Comparison of ENCODE assay signal across 13 cellular contexts in the genomic region with DNA sequence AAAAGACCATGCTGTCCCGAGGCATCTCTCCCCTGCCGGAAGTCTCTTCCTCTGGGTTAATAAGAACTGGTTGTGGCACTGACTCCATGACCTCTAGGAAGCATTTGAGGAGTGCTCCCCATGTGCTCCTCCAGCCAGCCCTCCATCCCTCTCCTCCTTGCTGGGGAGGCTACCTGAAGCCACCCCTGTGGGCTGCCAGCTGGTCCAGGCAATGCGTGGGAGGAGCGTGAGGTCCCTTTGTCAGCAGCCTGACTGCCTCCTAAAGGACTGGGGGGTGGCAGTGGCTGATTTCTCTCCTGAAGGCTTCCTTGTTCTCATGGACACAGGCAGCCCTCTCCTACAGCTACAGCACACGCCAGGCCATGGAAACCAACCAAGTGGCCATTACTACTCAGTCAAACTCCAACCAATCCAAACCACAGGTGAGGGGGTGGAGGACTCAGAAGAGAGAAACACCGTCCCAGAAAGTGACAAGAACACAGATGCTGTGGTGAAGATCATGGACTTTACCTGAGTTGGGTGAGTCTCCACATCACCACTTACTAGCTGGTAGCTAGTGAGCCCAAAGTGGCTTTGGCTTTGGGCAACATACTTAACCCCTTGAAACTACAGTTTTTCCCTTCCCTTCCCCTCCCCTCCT. TPM values are rescaled to one million over a fixed set of nuclear protein-coding genes. Genes with fewer than 3 reads are reported as not detected.
DNase-seq lines count a peak whose midpoint lies in the region; ATAC-seq, FAIRE-seq and TF ChIP-seq lines count a peak whose summit lies in the region.
"Had no signal": no experiment of that assay in that cellular context is flagged by ENCODE, and none has a peak within 500 bp of the region (broad histone marks: within the 10 kb centered on the region; RNA-seq: fewer than 3 reads in every experiment).

No MANE protein-coding gene starts in this region.

- in situ Hi-C loops in GM12878 (cut with MboI), result loop anchor here (5.0 kb wide), 1 partner anchor 304 kb away; no protein-coding TSS in a partner anchor

- 78% methylated on average over 4 of the region's 6 CpGs for WGBS in SK-N-SH (ENCODE audit: low lambda C conversion rate)
- WGBS in GM12878 (ENCODE audit: insufficient coverage, insufficient replicate concordance, low lambda C conversion rate, missing lambda C conversion rate), result 64% methylated on average over 6 of the region's 6 CpGs
- WGBS in ovary, 3 donors, result 77 to 85% (median 85%) methylated on average over 6 of the region's 6 CpGs

- no peaks in the 10 kb centered on the region for H3K27me3 Mint-ChIP-seq in stimulated activated memory B cell treated with anti-CD40 and anti-IgM and Interleukin-4, amounts not matched to agents 10 μg/mL and 1 μg/mL and 100 μg/mL, for 72 hours

- TF ChIP-seq RAD21 in SK-N-SH (IDR thresholded peaks at IDR 0.05; ENCODE audit: low read length) (no peak), Ishikawa (IDR thresholded peaks at IDR 0.05; ENCODE audit: low read depth) (no peak), GM12878 (IDR thresholded peaks at IDR 0.05; ENCODE audit: insufficient read depth, low read depth, low read length) (no peak)

- TF ChIP-seq EP300 in SK-N-SH (IDR thresholded peaks at IDR 0.05; ENCODE audit: borderline replicate concordance in 1 of 2, low read depth in 1 of 2, low read length in 1 of 2) (no peak), Ishikawa (IDR thresholded peaks at IDR 0.05; ENCODE audit: borderline replicate concordance) (no peak), GM12878 (IDR thresholded peaks at IDR 0.05; ENCODE audit: borderline replicate concordance in 1 of 2, control insufficient read depth in 1 of 2, low read depth in 2 of 2, low read length in 2 of 2) (no peak), ovary (IDR thresholded peaks at IDR 0.05) (no peak)

- H3K9ac ChIP-seq in SK-N-SH (no peak overlapping the region), GM12878 (ENCODE audit: control insufficient read depth, insufficient read depth, low read length) (no peak overlapping the region)

- BruUV-seq in GM12878 (replicated peaks; lab: Mats Ljungman, UMichigan), result no TSS peak

- H3K27ac ChIP-seq in SK-N-SH (ENCODE audit: low read depth in 2 of 2, low read length in 1 of 2) (no peak overlapping the region), GM12878 (ENCODE audit: control insufficient read depth, insufficient read depth) (no peak overlapping the region), ovary (no peak overlapping the region)
- H3K27ac ChIP-seq: cardiac muscle cell, suprapubic skin had no signal

- no peaks in the 10 kb centered on the region for H3K9me2 ChIP-seq in SK-N-SH

- H3K4me1 Mint-ChIP-seq in stimulated activated memory B cell treated with anti-CD40 and anti-IgM and Interleukin-4, amounts not matched to agents 10 μg/mL and 1 μg/mL and 100 μg/mL, for 72 hours, result no peaks in the 10 kb centered on the region

- intact Hi-C loops in GM12878 (cut with micrococcal nuclease; ENCODE audit: unreplicated experiment), result no loop called here
- intact Hi-C loops in posterior vena cava (cut with DNase I), result no loop called here
- intact Hi-C loops in ovary (cut with DNase I), result loop anchor here in 1 of 4 donors (10.0 kb wide), 1 partner anchor 783 kb away; no protein-coding TSS in a partner anchor

- no peaks in the 10 kb centered on the region for H3K27me3 ChIP-seq in SK-N-SH (ENCODE audit: insufficient read depth)
- no peaks in the 10 kb centered on the region for H3K27me3 ChIP-seq in GM12878 (replicated peaks in 1 of 2; ENCODE audit: control insufficient read depth in 2 of 2, insufficient read depth in 2 of 2, low read length in 1 of 2)
- H3K27me3 ChIP-seq in ovary, result no peaks in the 10 kb centered on the region
- H3K27me3 ChIP-seq: cardiac muscle cell, suprapubic skin had no signal

- H3K36me3 ChIP-seq in SK-N-SH (replicated peaks in 1 of 2; ENCODE audit: control insufficient read depth in 1 of 2, insufficient read depth in 2 of 2, low read length in 1 of 2), result no peaks in the 10 kb centered on the region
- no peaks in the 10 kb centered on the region for H3K36me3 ChIP-seq in GM12878 (ENCODE audit: control insufficient read depth in 2 of 2, insufficient read depth in 2 of 2, low read length in 1 of 2)
- H3K36me3 ChIP-seq in ovary, result no peaks in the 10 kb centered on the region
- H3K36me3 ChIP-seq: cardiac muscle cell, suprapubic skin had no signal

- H3F3A ChIP-seq in SK-N-SH (replicated peaks; ENCODE audit: insufficient read depth), result no peaks in the 10 kb centered on the region

- no peak for TF ChIP-seq POLR2A in GM12878 (IDR thresholded peaks at IDR 0.05; ENCODE audit: low read depth, low read length)
- no peak for TF ChIP-seq POLR2A in ovary (IDR thresholded peaks at IDR 0.05)

- CTCF ChIA-PET in SK-N-SH (lab: Yijun Ruan, JAX), result interaction anchor here (0.8 to 7.7 kb wide), 4 partner anchors 9 to 433 kb away, joined by 3 to 72 read pairs (median 26); a partner anchor contains a TSS
- CTCF ChIA-PET in GM12878 (lab: Yijun Ruan, JAX), result interaction anchor here (1.9 to 6.8 kb wide), 2 partner anchors 9 to 11 kb away, joined by 6 to 34 read pairs; no protein-coding TSS in a partner anchor

- POLR2A ChIA-PET in SK-N-SH (lab: Yijun Ruan, JAX), result no interaction called here
- POLR2A ChIA-PET in GM12878 (lab: Charles Lee), result no interaction called here

- H3K9me3 Mint-ChIP-seq in stimulated activated memory B cell treated with anti-CD40 and anti-IgM and Interleukin-4, amounts not matched to agents 10 μg/mL and 1 μg/mL and 100 μg/mL, for 72 hours, result no peaks in the 10 kb centered on the region

- ATAC-seq in SK-N-SH treated with all-trans-retinoic acid at 6 μM for 48 hours (peak; percentile 31), GM12878 (peak; percentile 38; the same call in 2 of the 3 replicates)
- ATAC-seq in stimulated activated memory B cell treated with anti-CD40 and anti-IgM and Interleukin-4, amounts not matched to agents 10 μg/mL and 1 μg/mL and 100 μg/mL, for 72 hours, result peak; percentile 41
- ATAC-seq: left colon had no signal

- H3K4me1 ChIP-seq in SK-N-SH (ENCODE audit: control insufficient read depth in 1 of 2, insufficient read depth in 2 of 2, low read depth in 1 of 2, low read length in 1 of 2), result no peaks in the 10 kb centered on the region
- no peaks in the 10 kb centered on the region for H3K4me1 ChIP-seq in GM12878 (ENCODE audit: control insufficient read depth, insufficient read depth, low read length)
- H3K4me1 ChIP-seq in ovary (ENCODE audit: insufficient read depth), result peaks cover 4% of the 10 kb centered on the region

- no peak overlapping the region for H3K4me3 ChIP-seq in SK-N-SH (ENCODE audit: low read depth in 2 of 2, low read length in 1 of 2)
- no peak overlapping the region for H3K4me3 ChIP-seq in GM12878
- no peak overlapping the region for H3K4me3 ChIP-seq in ovary
- H3K4me3 ChIP-seq: cardiac muscle cell, suprapubic skin had no signal

- RAD21 ChIA-PET in GM12878 (lab: Charles Lee; ENCODE audit: unreplicated experiment), result interaction anchor here (0.7 kb wide), 1 partner anchor 12 kb away, joined by 3 read pairs; no protein-coding TSS in a partner anchor

- DNase-seq in SK-N-SH (no peak), GM12878 (ENCODE audit: low read depth, low spot score) (no peak), posterior vena cava (ENCODE audit: low spot score) (no peak), ovary (no peak), NCI-H187 (lab: John Stamatoyannopoulos, UW) (no peak)
- DNase-seq: left colon; NCI-H524; stimulated activated CD4-positive, alpha-beta T cell treated with anti-CD3 and anti-CD28 coated beads, Interleukin-1b, Interleukin-23, amount 100 ng/mL, for 48 hours had no signal

- H3K4me3 Mint-ChIP-seq in stimulated activated memory B cell treated with anti-CD40 and anti-IgM and Interleukin-4, amounts not matched to agents 10 μg/mL and 1 μg/mL and 100 μg/mL, for 72 hours, result no peak overlapping the region

- H2AFZ ChIP-seq in SK-N-SH (ENCODE audit: low read depth) (no peak overlapping the region), GM12878 (ENCODE audit: control insufficient read depth, low read depth, low read length) (no peak overlapping the region)

- SMC1A ChIA-PET in GM12878 (lab: Charles Lee; ENCODE audit: uncharacterized antibody, unreplicated experiment), result interaction anchor here (1.3 to 2.0 kb wide), 2 partner anchors 11 to 12 kb away, joined by 4 to 6 read pairs; no protein-coding TSS in a partner anchor

- no peak overlapping the region for H3K27ac Mint-ChIP-seq in stimulated activated memory B cell treated with anti-CD40 and anti-IgM and Interleukin-4, amounts not matched to agents 10 μg/mL and 1 μg/mL and 100 μg/mL, for 72 hours

- H4K20me1 ChIP-seq in SK-N-SH (ENCODE audit: insufficient read depth) (no peaks in the 10 kb centered on the region), GM12878 (ENCODE audit: control insufficient read depth, insufficient read depth) (no peaks in the 10 kb centered on the region)

- H3K9me3 ChIP-seq in SK-N-SH, result no peaks in the 10 kb centered on the region
- no peaks in the 10 kb centered on the region for H3K9me3 ChIP-seq in GM12878 (replicated peaks; ENCODE audit: control insufficient read depth, insufficient read depth, low read length)
- H3K9me3 ChIP-seq in ovary, result no peaks in the 10 kb centered on the region
- H3K9me3 ChIP-seq: suprapubic skin had no signal

- peak; percentile 44 for FAIRE-seq in GM12878 (lab: Jason Lieb, UNC)

- no peaks in the 10 kb centered on the region for H3K36me3 Mint-ChIP-seq in stimulated activated memory B cell treated with anti-CD40 and anti-IgM and Interleukin-4, amounts not matched to agents 10 μg/mL and 1 μg/mL and 100 μg/mL, for 72 hours

- no peak for TF ChIP-seq CTCF in SK-N-SH (IDR thresholded peaks at IDR 0.05)
- TF ChIP-seq CTCF in GM12878 (IDR thresholded peaks at IDR 0.05 in 2 of 3, conservative IDR thresholded peaks at IDR 0.05 in 1 of 3; ENCODE audit: control insufficient read depth in 2 of 3, extremely low read depth in 1 of 3, insufficient read depth in 1 of 3, low read depth in 3 of 3, low read length in 3 of 3), result no peak
- no peak for TF ChIP-seq CTCF in ovary (IDR thresholded peaks at IDR 0.05)

- H3K79me2 ChIP-seq in SK-N-SH (ENCODE audit: insufficient read depth) (no peaks in the 10 kb centered on the region), GM12878 (ENCODE audit: control insufficient read depth, insufficient read depth, low read length) (no peaks in the 10 kb centered on the region)

- H3K4me2 ChIP-seq in SK-N-SH (no peak overlapping the region), GM12878 (ENCODE audit: control insufficient read depth, insufficient read depth) (no peak overlapping the region)

RNA-seq across cellular contexts. Expression of a gene that starts 35.2 kb away (rescaled TPM):
- polyA plus RNA-seq in SK-N-SH (2012; rRNA removed) (59.6 and 78.7 TPM in 2 replicates), GM12878 (2011; rRNA removed) (37.6 and 46.0 TPM in 2 replicates), GM12878 (2014; fragmentation: Illumina TruSeq; extraction: Trizol) (35.5 and 37.1 TPM in 2 replicates), GM12878 (2014; fragmentation: Nextera tagmentation; extraction: Ambion mirVana) (10 to 100 TPM in 1 of 2 experiments, 1 to 10 TPM in 1; 5.1 to 19.3 TPM), GM12878 (2014; rRNA removed) (53.0 and 54.2 TPM in 2 replicates), GM12878 (2016; fragmentation: Nextera tagmentation; extraction: Ambion mirVana) (10 to 100 TPM; 10.8 to 83.4 TPM), ovary (100 to 1,000 TPM in 1 of 2 donors, 10 to 100 TPM in 1; 95.7 to 130 TPM)
- 61.0 and 62.1 TPM in 2 replicates for polyA plus RNA-seq in SK-N-SH (2012; cell fraction: cytosol; rRNA removed)
- 16.5 and 24.2 TPM in 2 replicates for polyA plus RNA-seq in SK-N-SH (2012; cell fraction: nucleus; rRNA removed)
- total RNA-seq in GM12878 (2013; cell fraction: nucleolus; rRNA removed), result 12.1 and 13.1 TPM in 2 replicates
- total RNA-seq in GM12878 (2014; rRNA removed) (47.2 and 52.1 TPM in 2 replicates), GM12878 (2014; rRNA removed; fragmentation: Illumina TruSeq; extraction: Trizol) (38.7 and 39.4 TPM in 2 replicates), GM12878 (2021) (49.1 and 49.4 TPM in 2 replicates), posterior vena cava (100 to 1,000 TPM in 1 of 2 donors, 10 to 100 TPM in 1; 95.2 to 100 TPM), ovary (100 to 1,000 TPM in 5 of 7 donors, 10 to 100 TPM in 2; 84.7 to 192 (median 102) TPM)
- 41.5 TPM for polyA plus RNA-seq in GM12878 (2011; ENCODE audit: low read depth)
- polyA plus RNA-seq in GM12878 (2011; cell fraction: cytosol; rRNA removed), result 35.5 and 41.4 TPM in 2 replicates
- 10.9 and 13.3 TPM in 2 replicates for polyA plus RNA-seq in GM12878 (2011; cell fraction: nucleus; rRNA removed)
- 44.1 and 53.3 TPM in 2 replicates for polyA plus RNA-seq in GM12878 (2012)
- polyA minus RNA-seq in GM12878 (2011; rRNA and poly(A)+ RNA removed), result 9.2 and 15.1 TPM in 2 replicates
- 6.0 and 6.1 TPM in 2 replicates for polyA minus RNA-seq in GM12878 (2011; cell fraction: cytosol; rRNA and poly(A)+ RNA removed)
- polyA minus RNA-seq in GM12878 (2011; cell fraction: nucleus; rRNA and poly(A)+ RNA removed), result 1.9 and 2.2 TPM in 2 replicates

RNA-seq across cellular contexts. Expression of a gene that starts 53.3 kb away (rescaled TPM):
- 23.1 and 34.8 TPM in 2 replicates for polyA plus RNA-seq in SK-N-SH (2012; rRNA removed)
- polyA plus RNA-seq in SK-N-SH (2012; cell fraction: cytosol; rRNA removed), result 18.3 and 25.0 TPM in 2 replicates
- 20.5 and 26.9 TPM in 2 replicates for polyA plus RNA-seq in SK-N-SH (2012; cell fraction: nucleus; rRNA removed)
- 37.7 and 40.3 TPM in 2 replicates for total RNA-seq in GM12878 (2013; cell fraction: nucleolus; rRNA removed)
- total RNA-seq in GM12878 (2014; rRNA removed), result 20.7 and 22.3 TPM in 2 replicates
- 20.7 and 22.1 TPM in 2 replicates for total RNA-seq in GM12878 (2014; rRNA removed; fragmentation: Illumina TruSeq; extraction: Trizol)
- 21.0 and 25.9 TPM in 2 replicates for total RNA-seq in GM12878 (2021)
- polyA plus RNA-seq in GM12878 (2011; ENCODE audit: low read depth), result 4.2 TPM
- polyA plus RNA-seq in GM12878 (2011; rRNA removed), result 25.1 and 29.7 TPM in 2 replicates
- 37.9 and 45.4 TPM in 2 replicates for polyA plus RNA-seq in GM12878 (2011; cell fraction: cytosol; rRNA removed)
- 33.3 and 33.7 TPM in 2 replicates for polyA plus RNA-seq in GM12878 (2011; cell fraction: nucleus; rRNA removed)
- 6.9 and 8.4 TPM in 2 replicates for polyA plus RNA-seq in GM12878 (2012)
- polyA plus RNA-seq in GM12878 (2014; fragmentation: Illumina TruSeq; extraction: Trizol), result 17.8 and 18.0 TPM in 2 replicates
- 10 to 100 TPM; 16.1 to 17.2 TPM for polyA plus RNA-seq in GM12878 (2014; fragmentation: Nextera tagmentation; extraction: Ambion mirVana)
- polyA plus RNA-seq in GM12878 (2014; rRNA removed), result 21.2 and 25.2 TPM in 2 replicates
- 10 to 100 TPM; 16.7 to 18.0 TPM for polyA plus RNA-seq in GM12878 (2016; fragmentation: Nextera tagmentation; extraction: Ambion mirVana)
- 50.9 and 59.4 TPM in 2 replicates for polyA minus RNA-seq in GM12878 (2011; rRNA and poly(A)+ RNA removed)
- 18.0 and 20.0 TPM in 2 replicates for polyA minus RNA-seq in GM12878 (2011; cell fraction: cytosol; rRNA and poly(A)+ RNA removed)
- polyA minus RNA-seq in GM12878 (2011; cell fraction: nucleus; rRNA and poly(A)+ RNA removed), result 19.0 and 38.4 TPM in 2 replicates
- total RNA-seq in posterior vena cava, result 1 to 10 TPM; 5.2 to 6.7 TPM
- total RNA-seq in ovary, result 1 to 10 TPM; 2.3 to 4.2 (median 2.9) TPM
- polyA plus RNA-seq in ovary, result 1 to 10 TPM; 1.9 to 9.5 TPM
